ENCODE assay signal across 30 cellular contexts in the genomic region with DNA sequence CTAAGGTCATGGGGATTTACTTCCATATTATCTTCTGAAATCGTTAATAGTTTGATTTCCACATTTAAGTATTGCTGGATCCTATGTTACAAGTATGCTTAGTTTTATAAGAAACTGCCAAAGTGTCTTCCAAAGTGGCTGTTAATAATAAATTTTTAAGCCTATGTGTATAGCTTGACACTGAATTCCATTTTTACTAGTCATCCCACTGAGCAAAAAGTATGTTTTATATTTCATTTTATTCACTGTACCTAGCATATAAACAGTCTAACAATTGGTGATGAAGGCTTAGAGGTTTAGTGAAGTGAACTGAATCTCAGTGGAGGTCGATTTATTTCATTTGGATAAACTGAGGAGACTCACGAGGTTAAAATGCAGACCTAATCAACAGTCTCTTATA.
"Had no signal": no experiment of that assay in that cellular context is flagged by ENCODE, and none has a peak within 500 bp of the region (broad histone marks: within the 10 kb centered on the region; RNA-seq: fewer than 3 reads in every experiment).

No MANE protein-coding gene starts in this region.

- H3K4me1 ChIP-seq: breast epithelium, colonic mucosa, esophagus squamous epithelium, heart right ventricle, left lung, lower lobe of right lung, testis, transverse colon had no signal

- DNase-seq: activated CD4-positive, alpha-beta memory T cell treated with anti-CD3 and anti-CD28 coated beads for 36 hours; activated CD4-positive, alpha-beta T cell treated with anti-CD3 and anti-CD28 coated beads for 48 hours; activated CD8-positive, alpha-beta memory T cell treated with anti-CD3 and anti-CD28 coated beads, Interleukin-2, amount 50 U/mL, for 4 hours; activated gamma-delta T cell; activated naive CD4-positive, alpha-beta T cell treated with anti-CD3 and anti-CD28 coated beads, Interleukin-2, amount 10 ng/mL, durations not matched to agents 7 days and 5 days; activated T-cell treated with anti-CD3 and anti-CD28 coated beads, Interleukin-2, amount 50 U/mL, for 1 hour; amniotic stem cell; colonic mucosa; effector CD8-positive, alpha-beta T cell; esophagus squamous epithelium; heart right ventricle; kidney glomerular epithelial cell; left lung; lower lobe of right lung; mucosa of descending colon; posterior cingulate gyrus; right cardiac atrium; stimulated activated CD4-positive, alpha-beta T cell treated with anti-CD3 and anti-CD28 coated beads, Interleukin-2, amount 100 ng/mL, for 48 hours; stimulated activated naive CD4-positive, alpha-beta T cell treated with Interleukin-2 at 50 U/mL for 16 hours; T-helper 17 cell; T1000; testis; transverse colon; WERI-Rb-1 had no signal

- ATAC-seq: activated CD4-positive, CD25-positive, alpha-beta regulatory T cell treated with anti-CD3 and anti-CD28 coated beads, Interleukin-2, amount 50 U/mL, for 24 hours; heart right ventricle; left lung; lower lobe of right lung; mucosa of descending colon; natural killer cell treated with Interleukin-12 subunit alpha and Interleukin-12 subunit beta and Interleukin-15 and Interleukin-18, amount 100 ng/mL, for 72 hours; right cardiac atrium; T-helper 17 cell had no signal

- H3K4me1 Mint-ChIP-seq: activated naive CD4-positive, alpha-beta T cell treated with anti-CD3 and anti-CD28 coated beads, Interleukin-2, amount 10 ng/mL, durations not matched to agents 7 days and 5 days; central memory CD8-positive, alpha-beta T cell; T-helper 17 cell had no signal

- H3K27ac ChIP-seq: breast epithelium, colonic mucosa, epithelial cell of prostate, esophagus squamous epithelium, heart right ventricle, left lung, lower lobe of right lung, testis, transverse colon, WERI-Rb-1 had no signal

- H3K36me3 Mint-ChIP-seq: activated CD4-positive, alpha-beta memory T cell treated with anti-CD3 and anti-CD28 coated beads for 36 hours; activated naive CD4-positive, alpha-beta T cell treated with anti-CD3 and anti-CD28 coated beads, Interleukin-2, amount 10 ng/mL, durations not matched to agents 7 days and 5 days; natural killer cell treated with Interleukin-12 subunit alpha and Interleukin-12 subunit beta and Interleukin-15 and Interleukin-18, amount 100 ng/mL, for 72 hours had no signal

- H3K27ac Mint-ChIP-seq: activated CD4-positive, alpha-beta memory T cell treated with anti-CD3 and anti-CD28 coated beads for 36 hours; activated naive CD4-positive, alpha-beta T cell treated with anti-CD3 and anti-CD28 coated beads, Interleukin-2, amount 10 ng/mL, durations not matched to agents 7 days and 5 days; activated T-helper 1 cell treated with anti-CD3 and anti-CD28 coated beads, Interleukin-12 subunit alpha, Interleukin-12 subunit beta, Interleukin-2, Interleukin-4 antibody, amounts not matched to agents 30 ng/mL and 10 ng/mL and 1 ng/mL, durations not matched to agents 14 hours and 24 hours and 36 hours; natural killer cell treated with Interleukin-12 subunit alpha and Interleukin-12 subunit beta and Interleukin-15 and Interleukin-18, amount 100 ng/mL, for 72 hours; T-helper 17 cell had no signal

- H3K4me3 ChIP-seq: breast epithelium, colonic mucosa, esophagus squamous epithelium, heart right ventricle, left lung, lower lobe of right lung, mucosa of descending colon, testis, transverse colon had no signal

- H3K9me3 Mint-ChIP-seq: activated CD4-positive, alpha-beta memory T cell treated with anti-CD3 and anti-CD28 coated beads for 36 hours; activated naive CD4-positive, alpha-beta T cell treated with anti-CD3 and anti-CD28 coated beads, Interleukin-2, amount 10 ng/mL, durations not matched to agents 7 days and 5 days; activated T-helper 1 cell treated with anti-CD3 and anti-CD28 coated beads, Interleukin-12 subunit alpha, Interleukin-12 subunit beta, Interleukin-2, Interleukin-4 antibody, amounts not matched to agents 30 ng/mL and 10 ng/mL and 1 ng/mL, durations not matched to agents 14 hours and 24 hours and 36 hours; central memory CD8-positive, alpha-beta T cell; natural killer cell treated with Interleukin-12 subunit alpha and Interleukin-12 subunit beta and Interleukin-15 and Interleukin-18, amount 100 ng/mL, for 72 hours had no signal

- H3K4me3 Mint-ChIP-seq: activated CD4-positive, alpha-beta memory T cell treated with anti-CD3 and anti-CD28 coated beads for 36 hours; activated naive CD4-positive, alpha-beta T cell treated with anti-CD3 and anti-CD28 coated beads, Interleukin-2, amount 10 ng/mL, durations not matched to agents 7 days and 5 days; activated T-helper 1 cell treated with anti-CD3 and anti-CD28 coated beads, Interleukin-12 subunit alpha, Interleukin-12 subunit beta, Interleukin-2, Interleukin-4 antibody, amounts not matched to agents 30 ng/mL and 10 ng/mL and 1 ng/mL, durations not matched to agents 14 hours and 24 hours and 36 hours; central memory CD8-positive, alpha-beta T cell; natural killer cell treated with Interleukin-12 subunit alpha and Interleukin-12 subunit beta and Interleukin-15 and Interleukin-18, amount 100 ng/mL, for 72 hours; T-helper 17 cell had no signal

- H3K27me3 Mint-ChIP-seq: activated CD4-positive, alpha-beta memory T cell treated with anti-CD3 and anti-CD28 coated beads for 36 hours; central memory CD8-positive, alpha-beta T cell; natural killer cell treated with Interleukin-12 subunit alpha and Interleukin-12 subunit beta and Interleukin-15 and Interleukin-18, amount 100 ng/mL, for 72 hours; T-helper 17 cell had no signal

- H3K9me3 ChIP-seq: breast epithelium, colonic mucosa, esophagus squamous epithelium, heart right ventricle, left lung, lower lobe of right lung, mucosa of descending colon, testis, transverse colon had no signal

- H3K27me3 ChIP-seq: breast epithelium, colonic mucosa, esophagus squamous epithelium, heart right ventricle, left lung, testis, transverse colon had no signal

- H3K36me3 ChIP-seq: breast epithelium, colonic mucosa, esophagus squamous epithelium, heart right ventricle, left lung, lower lobe of right lung, transverse colon, WERI-Rb-1 had no signal
